1 cellular context compared by ENCODE assay signal in the genomic region with DNA sequence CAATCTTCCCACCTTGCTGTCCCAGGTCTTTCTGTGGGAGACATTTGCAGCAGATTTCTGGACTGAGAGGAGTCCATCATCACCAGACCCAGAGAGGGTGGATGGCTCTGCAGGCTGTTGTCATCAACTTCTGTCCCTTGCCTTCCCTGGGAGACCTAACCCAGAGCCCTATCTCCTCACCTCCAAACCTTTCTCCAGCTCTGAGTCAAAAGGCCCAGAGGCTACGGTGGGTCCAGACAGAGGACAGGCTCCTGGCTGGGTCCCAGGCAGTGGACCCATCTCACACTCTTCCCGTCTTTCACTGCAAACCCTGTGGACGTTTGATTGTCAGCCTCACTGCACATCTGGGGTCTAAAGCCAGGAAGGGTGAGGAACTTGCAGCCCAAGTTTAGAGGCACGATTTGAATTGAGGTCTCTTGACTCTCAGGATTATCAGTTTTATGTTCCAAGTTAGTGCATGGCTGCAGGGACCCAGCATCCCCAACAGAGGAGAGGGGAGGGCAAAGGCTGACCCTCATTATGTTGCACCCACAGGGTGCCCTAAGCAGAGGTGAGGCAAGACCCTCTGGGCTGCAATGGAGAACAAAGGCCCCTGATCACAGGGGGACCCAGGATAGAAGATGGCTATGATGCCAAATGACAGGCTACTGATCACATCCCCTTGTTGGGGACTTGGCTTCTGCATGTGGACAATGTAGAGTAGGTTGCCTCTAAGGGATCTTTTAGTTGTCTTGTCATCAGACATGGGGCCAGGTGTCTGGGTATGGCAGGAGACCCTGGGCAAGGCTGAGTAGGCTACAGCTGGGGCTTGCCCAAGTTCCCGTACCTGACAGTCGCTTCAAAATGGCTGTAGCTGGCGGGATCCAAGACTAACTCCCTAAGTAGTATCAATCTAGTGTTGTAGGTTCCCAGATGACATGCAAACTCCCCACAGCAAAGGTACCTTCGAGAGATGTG.
TF ChIP-seq lines count a peak whose summit lies in the region.

No MANE protein-coding gene starts in this region.

TF ChIP-seq in IMR-90, 13 proteins besides CTCF, POLR2A, EP300 and RAD21:
- TF ChIP-seq MAZ (IDR thresholded peaks at IDR 0.05; ENCODE audit: borderline replicate concordance, low read depth, low read length) (no peak), BHLHE40 (IDR thresholded peaks at IDR 0.05; ENCODE audit: low read depth, low read length) (no peak), CHD1 (IDR thresholded peaks at IDR 0.05; ENCODE audit: low read depth, low read length) (no peak), MXI1 (IDR thresholded peaks at IDR 0.05; ENCODE audit: borderline replicate concordance, low read depth, low read length) (no peak)
TF ChIP-seq in IMR-90: peak in this region for 0.
